In the genomic region with DNA sequence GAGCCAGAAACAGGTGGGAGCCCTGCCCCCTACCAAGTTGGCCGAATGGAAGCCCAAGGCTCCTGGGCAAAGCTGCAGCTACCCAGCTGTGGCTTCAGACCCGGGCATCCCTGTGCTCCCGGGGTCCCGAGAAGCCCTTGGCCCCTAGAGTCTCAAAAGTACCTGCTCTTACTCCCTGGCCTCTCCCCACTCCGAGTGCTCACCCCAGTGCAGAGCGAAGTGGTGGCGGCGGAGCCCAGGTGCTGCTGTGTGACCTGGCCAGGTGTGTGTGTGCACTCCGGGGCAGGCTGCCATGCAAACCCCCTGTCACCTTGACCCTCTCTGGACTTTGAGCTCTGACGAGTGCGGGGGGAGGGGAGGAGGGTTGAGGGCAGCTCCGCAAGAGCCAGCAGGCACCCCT, we compare ENCODE assay signal across 16 cellular contexts.
A peak's percentile ranks its signal among the peaks of the same experiment; 100 is the strongest.
DNase-seq lines count a peak whose midpoint lies in the region; ATAC-seq, FAIRE-seq and TF ChIP-seq lines count a peak whose summit lies in the region.
"Had no signal": no experiment of that assay in that cellular context is flagged by ENCODE, and none has a peak within 500 bp of the region (broad histone marks: within the 10 kb centered on the region; RNA-seq: fewer than 3 reads in every experiment).

No MANE protein-coding gene starts in this region.

- peak; percentile 23 for ATAC-seq in stimulated activated naive CD8-positive, alpha-beta T cell treated with anti-CD3 and anti-CD28 coated beads, Interleukin-15, amount 100 ng/mL, for 72 hours
- no peak for ATAC-seq in stimulated activated naive CD8-positive, alpha-beta T cell treated with anti-CD3 and anti-CD28 coated beads, Interleukin-15, Interleukin-2, amounts not matched to agents 100 U/mL and 50 U/mL, for 24 hours
- ATAC-seq in HepG2, result peak; percentile 50
- ATAC-seq in aorta (ENCODE audit: low FRiP score), result peak; percentile 11

- H3K9me2 ChIP-seq in SK-N-SH, result no peaks in the 10 kb centered on the region

- CTCF ChIA-PET in HepG2 (lab: Yijun Ruan, JAX; ENCODE audit: low intra/inter-chr PET ratio, low total read pairs), result no interaction called here
- CTCF ChIA-PET in SK-N-SH (lab: Yijun Ruan, JAX), result no interaction called here

- no peak for FAIRE-seq in HepG2 (lab: Jason Lieb, UNC)
- FAIRE-seq: A204.1, H54 had no signal

- no TSS peak for BruUV-seq in HepG2 (replicated peaks; lab: Mats Ljungman, UMichigan)

- TF ChIP-seq CTCF in HepG2 (CRISPR knock-in tag; IDR thresholded peaks at IDR 0.05) (no peak), osteoblast (IDR thresholded peaks at IDR 0.05; ENCODE audit: extremely low read depth, low read depth, low read length) (no peak), SK-N-SH (IDR thresholded peaks at IDR 0.05) (no peak), breast epithelium (IDR thresholded peaks at IDR 0.05) (no peak)

- H3K36me3 ChIP-seq in HepG2 (replicated peaks in 1 of 2; ENCODE audit: control insufficient read depth in 1 of 2, insufficient read depth in 2 of 2, low read length in 2 of 2), result no peaks in the 10 kb centered on the region
- no peaks in the 10 kb centered on the region for H3K36me3 ChIP-seq in osteoblast (ENCODE audit: insufficient read depth, low read length)
- H3K36me3 ChIP-seq in aorta (ENCODE audit: control insufficient read depth in 1 of 2, insufficient read depth in 2 of 2, low read length in 1 of 2), result no peaks in the 10 kb centered on the region
- H3K36me3 ChIP-seq in SK-N-SH (replicated peaks in 1 of 2; ENCODE audit: control insufficient read depth in 1 of 2, insufficient read depth in 2 of 2, low read length in 1 of 2), result no peaks in the 10 kb centered on the region
- H3K36me3 ChIP-seq in breast epithelium, result no peaks in the 10 kb centered on the region
- H3K36me3 ChIP-seq: BE2C had no signal

- TF ChIP-seq RAD21 in HepG2 (CRISPR knock-in tag; IDR thresholded peaks at IDR 0.05), result no peak
- no peak for TF ChIP-seq RAD21 in SK-N-SH (IDR thresholded peaks at IDR 0.05; ENCODE audit: low read length)

- H3K27me3 Mint-ChIP-seq in stimulated activated naive CD8-positive, alpha-beta T cell treated with anti-CD3 and anti-CD28 coated beads, Interleukin-15, amount 100 ng/mL, for 72 hours, result no peaks in the 10 kb centered on the region
- H3K27me3 Mint-ChIP-seq: CD4-positive, alpha-beta memory T cell had no signal

- no peak overlapping the region for H3K27ac ChIP-seq in HepG2 (ENCODE audit: extremely low read length, insufficient read depth, low read length)
- no peak overlapping the region for H3K27ac ChIP-seq in osteoblast (ENCODE audit: low read depth, low read length)
- no peak overlapping the region for H3K27ac ChIP-seq in aorta (ENCODE audit: low read depth in 1 of 2, low read length in 2 of 2)
- no peak overlapping the region for H3K27ac ChIP-seq in SK-N-SH (ENCODE audit: low read depth in 2 of 2, low read length in 1 of 2)
- no peak overlapping the region for H3K27ac ChIP-seq in breast epithelium
- H3K27ac ChIP-seq: C4-2B had no signal

- no peaks in the 10 kb centered on the region for H3K4me1 Mint-ChIP-seq in stimulated activated naive CD8-positive, alpha-beta T cell treated with anti-CD3 and anti-CD28 coated beads, Interleukin-15, amount 100 ng/mL, for 72 hours
- H3K4me1 Mint-ChIP-seq: CD4-positive, alpha-beta memory T cell had no signal

- H2AFZ ChIP-seq in HepG2 (ENCODE audit: low read length) (no peak overlapping the region), osteoblast (ENCODE audit: low read length) (no peak overlapping the region), SK-N-SH (ENCODE audit: low read depth) (no peak overlapping the region)

- H3K27me3 ChIP-seq in HepG2 (ENCODE audit: control insufficient read depth in 1 of 2, insufficient read depth in 2 of 2, low read length in 2 of 2), result no peaks in the 10 kb centered on the region
- no peaks in the 10 kb centered on the region for H3K27me3 ChIP-seq in osteoblast (ENCODE audit: insufficient read depth, low read length)
- H3K27me3 ChIP-seq in aorta (ENCODE audit: control insufficient read depth in 1 of 2, insufficient read depth in 2 of 2, low read length in 1 of 2), result no peaks in the 10 kb centered on the region
- no peaks in the 10 kb centered on the region for H3K27me3 ChIP-seq in SK-N-SH (ENCODE audit: insufficient read depth)
- no peaks in the 10 kb centered on the region for H3K27me3 ChIP-seq in breast epithelium
- H3K27me3 ChIP-seq: BE2C had no signal

- no peak overlapping the region for H3K4me3 ChIP-seq in HepG2 (replicated peaks in 1 of 3; ENCODE audit: insufficient read depth in 1 of 3, low read depth in 2 of 3, low read length in 3 of 3)
- no peak overlapping the region for H3K4me3 ChIP-seq in osteoblast (ENCODE audit: insufficient read depth, low read length)
- H3K4me3 ChIP-seq in aorta (ENCODE audit: low read length in 2 of 2), result no peak overlapping the region
- H3K4me3 ChIP-seq in SK-N-SH (ENCODE audit: low read depth in 2 of 2, low read length in 1 of 2), result no peak overlapping the region
- no peak overlapping the region for H3K4me3 ChIP-seq in breast epithelium

- 7% methylated on average over 6 of the region's 12 CpGs for WGBS in HepG2 (ENCODE audit: low lambda C conversion rate)
- 91 to 98% methylated on average over 12 of the region's 12 CpGs for WGBS in aorta, 2 donors
- WGBS in SK-N-SH (ENCODE audit: low lambda C conversion rate), result 27% methylated on average over 9 of the region's 12 CpGs

- no peaks in the 10 kb centered on the region for H3K9me3 Mint-ChIP-seq in stimulated activated naive CD8-positive, alpha-beta T cell treated with anti-CD3 and anti-CD28 coated beads, Interleukin-15, amount 100 ng/mL, for 72 hours

- in situ Hi-C loops in HepG2 (cut with HindIII; ENCODE audit: extremely low pct_ligation_motif_present, low pct_unique_long_range_greater_than_20kb), result no loop called here

- no peak overlapping the region for H3K27ac Mint-ChIP-seq in stimulated activated naive CD8-positive, alpha-beta T cell treated with anti-CD3 and anti-CD28 coated beads, Interleukin-15, amount 100 ng/mL, for 72 hours
- H3K27ac Mint-ChIP-seq: CD4-positive, alpha-beta memory T cell had no signal

- H3K4me1 ChIP-seq in HepG2 (ENCODE audit: insufficient read depth, low read length) (no peaks in the 10 kb centered on the region), osteoblast (ENCODE audit: insufficient read depth, low read length) (no peaks in the 10 kb centered on the region), aorta (ENCODE audit: control insufficient read depth in 1 of 2, insufficient read depth in 2 of 2, low read length in 2 of 2) (no peaks in the 10 kb centered on the region), SK-N-SH (ENCODE audit: control insufficient read depth in 1 of 2, insufficient read depth in 2 of 2, low read depth in 1 of 2, low read length in 1 of 2) (peaks cover 2 to 4% of the 10 kb centered on the region in 2 experiments; a peak in 3 of 4 replicates), breast epithelium (no peaks in the 10 kb centered on the region)
- H3K4me1 ChIP-seq: BE2C had no signal

- POLR2A ChIA-PET in HepG2 (lab: Yijun Ruan, JAX) (no interaction called here), SK-N-SH (lab: Yijun Ruan, JAX) (no interaction called here)

- no peaks in the 10 kb centered on the region for H3F3A ChIP-seq in SK-N-SH (replicated peaks; ENCODE audit: insufficient read depth)

- intact Hi-C loops in HepG2 (cut with micrococcal nuclease; ENCODE audit: unreplicated experiment) (no loop called here), aorta (cut with DNase I) (no loop called here), breast epithelium (cut with DNase I; ENCODE audit: low total_unique reads) (no loop called here)

- H3K9ac ChIP-seq in HepG2 (ENCODE audit: insufficient read depth, low read depth, low read length) (no peak overlapping the region), SK-N-SH (no peak overlapping the region)

- H3K4me3 Mint-ChIP-seq in stimulated activated naive CD8-positive, alpha-beta T cell treated with anti-CD3 and anti-CD28 coated beads, Interleukin-15, amount 100 ng/mL, for 72 hours, result no peak overlapping the region
- H3K4me3 Mint-ChIP-seq: CD4-positive, alpha-beta memory T cell had no signal

- H4K20me1 ChIP-seq in HepG2 (ENCODE audit: insufficient read depth, low read length) (no peaks in the 10 kb centered on the region), osteoblast (ENCODE audit: insufficient read depth, low read length) (no peaks in the 10 kb centered on the region), SK-N-SH (ENCODE audit: insufficient read depth) (no peaks in the 10 kb centered on the region)

- TF ChIP-seq POLR2A in HepG2 (IDR thresholded peaks at IDR 0.05; ENCODE audit: insufficient read depth in 1 of 2, low read depth in 2 of 2, low read length in 2 of 2) (no peak), breast epithelium (IDR thresholded peaks at IDR 0.05) (no peak)

- TF ChIP-seq EP300 in HepG2 (IDR thresholded peaks at IDR 0.05; ENCODE audit: low read depth in 2 of 2, low read length in 2 of 2), result no peak
- TF ChIP-seq EP300 in HepG2 (CRISPR knock-in tag; IDR thresholded peaks at IDR 0.05; ENCODE audit: borderline replicate concordance), result no peak
- no peak for TF ChIP-seq EP300 in SK-N-SH (IDR thresholded peaks at IDR 0.05; ENCODE audit: borderline replicate concordance in 1 of 2, low read depth in 1 of 2, low read length in 1 of 2)

- no peak overlapping the region for H3K4me2 ChIP-seq in HepG2 (ENCODE audit: low read depth, low read length)
- H3K4me2 ChIP-seq in osteoblast (ENCODE audit: insufficient read depth, low read length), result no peak overlapping the region
- no peak overlapping the region for H3K4me2 ChIP-seq in SK-N-SH

- no peak for DNase-seq in stimulated activated naive CD8-positive, alpha-beta T cell treated with anti-CD3 and anti-CD28 coated beads, Interleukin-15, amount 100 ng/mL, for 72 hours
- no peak for DNase-seq in stimulated activated naive CD8-positive, alpha-beta T cell treated with anti-CD3 and anti-CD28 coated beads, Interleukin-15, Interleukin-2, amounts not matched to agents 100 U/mL and 50 U/mL, for 24 hours
- no peak for DNase-seq in HepG2 (ENCODE audit: low spot score)
- peak; percentile 6 for DNase-seq in osteoblast (ENCODE audit: insufficient read length, low spot score, missing footprints)
- peak in 1 of 2 donors; percentile 72 for DNase-seq in aorta
- DNase-seq in SK-N-SH, result no peak
- DNase-seq in activated naive CD4-positive, alpha-beta T cell treated with Interleukin-2 at 50 U/mL for 16 hours, result no peak
- DNase-seq in breast epithelium (ENCODE audit: low spot score in 2 of 2), result no peak
- DNase-seq: BE2C; CD4-positive, alpha-beta memory T cell; DND-41; GDM1; IMR-90 had no signal

- H3K9me3 ChIP-seq in HepG2 (ENCODE audit: low read length) (no peaks in the 10 kb centered on the region), osteoblast (ENCODE audit: low read depth, low read length) (no peaks in the 10 kb centered on the region), aorta (ENCODE audit: control insufficient read depth, low read length) (no peaks in the 10 kb centered on the region), SK-N-SH (no peaks in the 10 kb centered on the region), breast epithelium (no peaks in the 10 kb centered on the region)
- H3K9me3 ChIP-seq: BE2C had no signal

- H3K79me2 ChIP-seq in HepG2 (ENCODE audit: insufficient read depth, low read length) (no peaks in the 10 kb centered on the region), osteoblast (ENCODE audit: insufficient read depth, low read length) (no peaks in the 10 kb centered on the region), SK-N-SH (ENCODE audit: insufficient read depth) (no peaks in the 10 kb centered on the region)

TF ChIP-seq in HepG2, 621 proteins besides CTCF, POLR2A, EP300 and RAD21 (continues in another document):
- no peak for TF ChIP-seq RCOR2 (CRISPR knock-in tag; IDR thresholded peaks at IDR 0.05)
